ENCODE assay signal across 9 cellular contexts in the genomic region with DNA sequence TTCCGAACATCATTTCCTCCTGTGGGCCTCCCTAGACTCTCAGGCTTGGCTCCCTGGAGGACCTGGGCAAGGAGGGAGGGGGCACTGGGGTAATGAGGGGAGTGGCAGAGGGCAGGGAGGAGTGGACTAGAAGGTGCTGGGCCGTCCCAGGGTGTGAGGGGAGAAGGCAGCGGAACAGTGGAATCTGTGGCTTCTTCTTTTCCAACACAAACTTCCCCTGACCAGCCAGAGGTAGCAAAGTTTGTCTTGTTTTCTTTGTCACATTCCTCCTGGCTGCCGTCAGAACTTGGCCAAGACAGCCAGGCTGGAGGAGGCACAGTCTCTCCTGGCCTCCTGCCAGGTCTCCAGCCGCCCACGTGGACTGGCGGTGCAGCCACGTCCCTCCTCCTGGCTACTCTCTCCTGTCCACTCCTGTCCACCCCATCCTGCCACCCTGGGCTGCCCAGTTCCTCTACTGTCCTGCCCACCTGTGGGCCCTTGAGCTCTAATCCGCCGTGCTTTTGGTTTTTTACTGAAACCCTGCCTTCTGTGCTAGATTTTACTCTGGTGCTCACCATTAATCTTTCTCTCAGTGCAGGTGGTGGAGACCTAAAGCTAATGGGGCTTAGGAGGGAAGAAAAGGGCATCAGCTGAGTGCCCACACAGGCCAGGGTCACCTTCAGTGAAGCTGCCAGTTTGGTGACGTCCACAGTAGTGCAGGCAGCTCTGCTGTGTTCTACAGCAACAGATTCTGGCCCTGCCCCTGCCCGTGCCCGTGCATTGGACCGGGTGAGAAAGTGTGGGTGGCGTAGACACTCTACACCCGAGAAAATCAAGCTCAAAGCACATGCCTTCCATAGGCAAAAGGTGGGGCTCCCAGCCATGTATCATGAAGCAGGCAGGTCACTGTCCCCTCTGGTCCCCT. TPM values are rescaled to one million over a fixed set of nuclear protein-coding genes. Genes with fewer than 3 reads are reported as not detected.
DNase-seq lines count a peak whose midpoint lies in the region; ATAC-seq and TF ChIP-seq lines count a peak whose summit lies in the region.
"Had no signal": no experiment of that assay in that cellular context is flagged by ENCODE, and none has a peak within 500 bp of the region (broad histone marks: within the 10 kb centered on the region; RNA-seq: fewer than 3 reads in every experiment).

No MANE protein-coding gene starts in this region.

- H4K20me1 ChIP-seq in neural progenitor cell (ENCODE audit: low read depth): no peaks in the 10 kb centered on the region

- no peaks in the 10 kb centered on the region for H3K36me3 ChIP-seq in neural progenitor cell

- DNase-seq in AG10803 (ENCODE audit: low read depth) (peak; percentile 87), RPMI7951 (ENCODE audit: low read depth) (peak; percentile 84), fibroblast of gingiva (ENCODE audit: low read depth) (peak; percentile 83), neural progenitor cell (ENCODE audit: low spot score) (no peak), cortex of kidney (lab: John Stamatoyannopoulos, UW) (no peak), ACHN (no peak), GM19240 (ENCODE audit: insufficient read length, low spot score) (no peak)
- DNase-seq: T-helper 2 cell had no signal

- ATAC-seq in activated CD4-positive, CD25-positive, alpha-beta regulatory T cell treated with anti-CD3 and anti-CD28 coated beads, Interleukin-2, amount 50 U/mL, for 24 hours: no peak

- H2AFZ ChIP-seq in neural progenitor cell (replicated peaks): no peak overlapping the region

- H3K4me1 ChIP-seq in neural progenitor cell: peaks cover 13% of the 10 kb centered on the region

- no peak overlapping the region for H3K4me3 Mint-ChIP-seq in neural progenitor cell

- no peak overlapping the region for H3K4me2 ChIP-seq in neural progenitor cell

- no peak overlapping the region for H3K4me3 ChIP-seq in AG10803 (ENCODE audit: low read length)
- H3K4me3 ChIP-seq in neural progenitor cell: no peak overlapping the region

- TF ChIP-seq CTCF in AG10803 (conservative IDR thresholded peaks at IDR 0.05; ENCODE audit: low read length) (no peak), neural progenitor cell (IDR thresholded peaks at IDR 0.05) (no peak)

- H3K4me1 Mint-ChIP-seq in neural progenitor cell: peaks cover 18% of the 10 kb centered on the region

- H3F3A ChIP-seq in neural progenitor cell (ENCODE audit: low read depth): no peaks in the 10 kb centered on the region

- H3K36me3 Mint-ChIP-seq in neural progenitor cell: no peaks in the 10 kb centered on the region

- no peak overlapping the region for H3K27ac ChIP-seq in neural progenitor cell

- no peaks in the 10 kb centered on the region for H3K9me3 ChIP-seq in neural progenitor cell (ENCODE audit: low read depth)

- peak overlapping the region; percentile 66 for H3K27ac Mint-ChIP-seq in neural progenitor cell

- H3K9ac ChIP-seq in neural progenitor cell: no peak overlapping the region

- peaks cover 5% of the 10 kb centered on the region for H3K27me3 Mint-ChIP-seq in neural progenitor cell (ENCODE audit: insufficient read depth, low read depth)

- no peaks in the 10 kb centered on the region for H3K27me3 ChIP-seq in neural progenitor cell

- H3K9me3 Mint-ChIP-seq in neural progenitor cell: no peaks in the 10 kb centered on the region

- no peaks in the 10 kb centered on the region for H3K79me2 ChIP-seq in neural progenitor cell (ENCODE audit: low read depth)

- in situ Hi-C loops in ACHN (cut with HindIII; ENCODE audit: low pct_ligation_motif_present, low pct_unique_long_range_greater_than_20kb, low sequenced_read_pairs): no loop called here

RNA-seq across cellular contexts. Expression of a gene that starts 2.8 kb away (rescaled TPM):
- not detected in 2 replicates for total RNA-seq in RPMI7951 (2014; rRNA removed; shearing (Covaris generic))
- total RNA-seq in neural progenitor cell (ENCODE audit: low replicate concordance): not detected in 2 replicates

RNA-seq across cellular contexts. Expression of a gene that starts 8.5 kb away (rescaled TPM):
- 0.48 and 0.88 TPM in 2 replicates for total RNA-seq in RPMI7951 (2014; rRNA removed; shearing (Covaris generic))
- not detected in 2 replicates for total RNA-seq in neural progenitor cell (ENCODE audit: low replicate concordance)

RNA-seq across cellular contexts. Expression of a gene that starts 10.7 kb away (rescaled TPM):
- total RNA-seq in RPMI7951 (2014; rRNA removed; shearing (Covaris generic)): not detected in 2 replicates
- total RNA-seq in neural progenitor cell (ENCODE audit: low replicate concordance): not detected in 2 replicates

RNA-seq across cellular contexts. Expression of a gene that starts 15.8 kb away (rescaled TPM):
- not detected in 2 replicates for total RNA-seq in RPMI7951 (2014; rRNA removed; shearing (Covaris generic))
- not detected in 2 replicates for total RNA-seq in neural progenitor cell (ENCODE audit: low replicate concordance)

RNA-seq across cellular contexts. Expression of a gene that starts 34.5 kb away (rescaled TPM):
- 23.4 and 26.0 TPM in 2 replicates for total RNA-seq in RPMI7951 (2014; rRNA removed; shearing (Covaris generic))
- total RNA-seq in neural progenitor cell (ENCODE audit: low replicate concordance): 23.2 and 54.9 TPM in 2 replicates

Comparison
In these comparisons a context has a peak if more than half of its experiments do, and no peak if none do; other contexts are left out.
1. DNase-seq: peak in AG10803 (single experiment), RPMI7951 (single experiment) and fibroblast of gingiva (single experiment); none in neural progenitor cell (single experiment), cortex of kidney (single experiment), ACHN (single experiment) and GM19240 (single experiment).